ENCODE assay signal across 15 cellular contexts in the genomic region with DNA sequence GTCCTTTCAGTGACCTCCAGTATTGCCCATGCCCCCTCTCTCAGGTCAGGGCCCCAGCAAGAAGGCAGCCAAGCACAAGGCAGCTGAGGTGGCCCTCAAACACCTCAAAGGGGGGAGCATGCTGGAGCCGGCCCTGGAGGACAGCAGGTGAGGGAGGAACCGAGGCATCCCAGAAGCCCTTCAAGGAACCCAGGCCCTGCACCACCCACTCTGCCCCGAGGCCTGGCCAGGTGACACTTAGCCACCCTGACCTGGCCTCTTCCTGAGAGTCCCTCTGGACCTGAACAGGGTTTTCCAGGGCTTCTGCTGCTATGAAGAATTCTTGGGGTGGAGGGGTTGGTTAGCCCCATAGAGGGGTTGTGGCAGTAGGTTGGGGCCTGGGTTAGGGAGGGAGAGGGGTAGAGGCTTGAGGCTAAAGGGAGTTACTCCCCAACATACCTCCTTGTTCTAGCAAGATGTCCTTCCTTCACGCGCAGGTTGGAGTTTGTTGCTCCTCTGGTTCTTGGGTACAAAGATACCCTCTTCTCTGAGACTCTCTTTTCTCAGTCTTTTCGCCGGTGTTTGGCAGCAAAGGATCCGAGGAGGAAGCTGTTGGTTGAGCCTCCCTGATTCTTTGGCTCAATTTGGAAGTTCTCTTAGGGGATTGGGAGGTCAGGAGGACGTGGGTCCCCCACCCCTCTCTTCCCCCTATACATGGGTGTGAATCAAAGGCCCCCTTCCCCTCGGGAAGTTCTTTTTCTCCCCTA. TPM values are rescaled to one million over a fixed set of nuclear protein-coding genes. Genes with fewer than 3 reads are reported as not detected.
DNase-seq lines count a peak whose midpoint lies in the region; ATAC-seq, FAIRE-seq and TF ChIP-seq lines count a peak whose summit lies in the region.
"Had no signal": no experiment of that assay in that cellular context is flagged by ENCODE, and none has a peak within 500 bp of the region (broad histone marks: within the 10 kb centered on the region; RNA-seq: fewer than 3 reads in every experiment).

No MANE protein-coding gene starts in this region.

- no peaks in the 10 kb centered on the region for H3K9me3 Mint-ChIP-seq in activated CD8-positive, alpha-beta memory T cell treated with anti-CD3 and anti-CD28 coated beads, Interleukin-2, amount 10 ng/mL, durations not matched to agents 7 days and 5 days (ENCODE audit: low read depth)
- H3K9me3 Mint-ChIP-seq in activated CD8-positive, alpha-beta T cell treated with anti-CD3 and anti-CD28 coated beads, Interleukin-2, amount 10 ng/mL, durations not matched to agents 7 days and 5 days (ENCODE audit: insufficient read depth) = no peaks in the 10 kb centered on the region
- H3K9me3 Mint-ChIP-seq: endodermal cell had no signal

- H3K27ac Mint-ChIP-seq in activated CD8-positive, alpha-beta memory T cell treated with anti-CD3 and anti-CD28 coated beads, Interleukin-2, amount 10 ng/mL, durations not matched to agents 7 days and 5 days = peak overlapping the region; percentile 18
- no peak overlapping the region for H3K27ac Mint-ChIP-seq in activated CD8-positive, alpha-beta T cell treated with anti-CD3 and anti-CD28 coated beads, Interleukin-2, amount 10 ng/mL, durations not matched to agents 7 days and 5 days
- H3K27ac Mint-ChIP-seq: endodermal cell had no signal

- H3K36me3 ChIP-seq in kidney (ENCODE audit: control insufficient read depth in 1 of 2, insufficient read depth in 2 of 2, low read length in 2 of 2) (peaks cover 9 to 13% of the 10 kb centered on the region in 2 donors), thoracic aorta (no peaks in the 10 kb centered on the region)

- peaks cover 29% of the 10 kb centered on the region for H3K4me1 Mint-ChIP-seq in activated CD8-positive, alpha-beta memory T cell treated with anti-CD3 and anti-CD28 coated beads, Interleukin-2, amount 10 ng/mL, durations not matched to agents 7 days and 5 days
- peaks cover 29% of the 10 kb centered on the region for H3K4me1 Mint-ChIP-seq in activated CD8-positive, alpha-beta T cell treated with anti-CD3 and anti-CD28 coated beads, Interleukin-2, amount 10 ng/mL, durations not matched to agents 7 days and 5 days (ENCODE audit: low read depth)

- POLR2A ChIA-PET in activated CD8-positive, alpha-beta T cell treated with anti-CD3 and anti-CD28 coated beads, Interleukin-2, amount 10 ng/mL, durations not matched to agents 7 days and 5 days (lab: Charles Lee) = no interaction called here

- no peak overlapping the region for H3K9ac ChIP-seq in kidney (ENCODE audit: low read length in 2 of 2)
- H3K9ac ChIP-seq: KMS-11 had no signal

- H3K27me3 Mint-ChIP-seq in activated CD8-positive, alpha-beta memory T cell treated with anti-CD3 and anti-CD28 coated beads, Interleukin-2, amount 10 ng/mL, durations not matched to agents 7 days and 5 days = no peaks in the 10 kb centered on the region
- H3K27me3 Mint-ChIP-seq in activated CD8-positive, alpha-beta T cell treated with anti-CD3 and anti-CD28 coated beads, Interleukin-2, amount 10 ng/mL, durations not matched to agents 7 days and 5 days (ENCODE audit: low read depth) = no peaks in the 10 kb centered on the region

- peaks cover 2% of the 10 kb centered on the region for H3K36me3 Mint-ChIP-seq in activated CD8-positive, alpha-beta memory T cell treated with anti-CD3 and anti-CD28 coated beads, Interleukin-2, amount 10 ng/mL, durations not matched to agents 7 days and 5 days
- peaks cover 18% of the 10 kb centered on the region for H3K36me3 Mint-ChIP-seq in activated CD8-positive, alpha-beta T cell treated with anti-CD3 and anti-CD28 coated beads, Interleukin-2, amount 10 ng/mL, durations not matched to agents 7 days and 5 days (ENCODE audit: low read depth)

- no peak for DNase-seq in activated CD8-positive, alpha-beta memory T cell treated with anti-CD3 and anti-CD28 coated beads, Interleukin-2, amount 10 ng/mL, durations not matched to agents 7 days and 5 days
- DNase-seq in activated CD8-positive, alpha-beta memory T cell treated with anti-CD3 and anti-CD28 coated beads, Interleukin-2, amount 50 U/mL, for 48 hours = no peak
- no peak for DNase-seq in activated CD8-positive, alpha-beta T cell treated with anti-CD3 and anti-CD28 coated beads, Interleukin-2, amount 10 ng/mL, durations not matched to agents 7 days and 5 days
- peak; percentile 79 for DNase-seq in kidney
- no peak for DNase-seq in thoracic aorta (ENCODE audit: low spot score)
- DNase-seq in NCI-H1694 treated with DMSO at 0.1 percent for 48 hours (lab: John Stamatoyannopoulos, UW) = no peak
- DNase-seq in DMS 273 (lab: John Stamatoyannopoulos, UW; ENCODE audit: unreplicated experiment) = no peak
- DNase-seq: activated CD4-positive, CD25-positive, alpha-beta regulatory T cell; endodermal cell; GF-D8 had no signal

- peak overlapping the region in 1 of 2 donors; percentile 32 for H3K27ac ChIP-seq in kidney (ENCODE audit: low read depth in 2 of 2, low read length in 2 of 2)
- peak overlapping the region; percentile 98 to 99 for H3K27ac ChIP-seq in thoracic aorta

- no peak overlapping the region for H3K4me3 Mint-ChIP-seq in activated CD8-positive, alpha-beta memory T cell treated with anti-CD3 and anti-CD28 coated beads, Interleukin-2, amount 10 ng/mL, durations not matched to agents 7 days and 5 days
- peak overlapping the region; percentile 28 for H3K4me3 Mint-ChIP-seq in activated CD8-positive, alpha-beta T cell treated with anti-CD3 and anti-CD28 coated beads, Interleukin-2, amount 10 ng/mL, durations not matched to agents 7 days and 5 days

- intact Hi-C loops in kidney (cut with DNase I) = no loop called here

- H3K4me1 ChIP-seq in kidney (ENCODE audit: control insufficient read depth in 1 of 2, insufficient read depth in 1 of 2, low read depth in 1 of 2, low read length in 2 of 2) (peaks cover 11 to 26% of the 10 kb centered on the region in 2 donors), thoracic aorta (ENCODE audit: control insufficient read depth in 1 of 2, low read depth in 2 of 2) (peaks cover 34 to 77% of the 10 kb centered on the region in 2 donors)

- H3K9me3 ChIP-seq in kidney (ENCODE audit: control insufficient read depth in 1 of 2, low read length in 2 of 2) (no peaks in the 10 kb centered on the region), thoracic aorta (no peaks in the 10 kb centered on the region)
- H3K9me3 ChIP-seq: neutrophil had no signal

- ATAC-seq in activated CD8-positive, alpha-beta memory T cell treated with anti-CD3 and anti-CD28 coated beads, Interleukin-2, amount 10 ng/mL, durations not matched to agents 7 days and 5 days = no peak
- no peak for ATAC-seq in activated CD8-positive, alpha-beta T cell treated with anti-CD3 and anti-CD28 coated beads, Interleukin-2, amount 10 ng/mL, durations not matched to agents 7 days and 5 days
- ATAC-seq in thoracic aorta (ENCODE audit: insufficient number of reproducible peaks, low FRiP score, low read depth) = no peak
- ATAC-seq in GM19452 (IDR thresholded peaks at IDR 0.05; ENCODE audit: unreplicated experiment) = no peak

- no peaks in the 10 kb centered on the region for H3K27me3 ChIP-seq in thoracic aorta (replicated peaks; ENCODE audit: insufficient read depth)

- no peak overlapping the region for H3K4me3 ChIP-seq in kidney (ENCODE audit: low read length in 2 of 2)
- peak overlapping the region; percentile 87 for H3K4me3 ChIP-seq in thoracic aorta

- TF ChIP-seq CTCF in kidney (IDR thresholded peaks at IDR 0.05; ENCODE audit: borderline replicate concordance, extremely low read depth, insufficient read depth) = no peak
- TF ChIP-seq CTCF in thoracic aorta (IDR thresholded peaks at IDR 0.05) = no peak

- CTCF ChIA-PET in activated CD8-positive, alpha-beta memory T cell treated with anti-CD3 and anti-CD28 coated beads, Interleukin-2, amount 10 ng/mL, durations not matched to agents 7 days and 5 days (lab: Charles Lee) = interaction anchor here (0.6 to 1.2 kb wide), 2 partner anchors 12 to 28 kb away, joined by 3 read pairs; no protein-coding TSS in a partner anchor
- CTCF ChIA-PET in activated CD8-positive, alpha-beta T cell treated with anti-CD3 and anti-CD28 coated beads, Interleukin-2, amount 10 ng/mL, durations not matched to agents 7 days and 5 days (lab: Charles Lee) = interaction anchor here (1.1 to 2.5 kb wide), 2 partner anchors 41 to 150 kb away, joined by 3 to 15 read pairs; no protein-coding TSS in a partner anchor

- FAIRE-seq in kidney (lab: Jason Lieb, UNC) = no peak
- FAIRE-seq: RCC 7860 had no signal

RNA-seq across cellular contexts. Expression of a gene that starts 2.1 kb away (rescaled TPM):
- total RNA-seq in activated CD8-positive, alpha-beta memory T cell treated with anti-CD3 and anti-CD28 coated beads, Interleukin-2, amount 10 ng/mL, durations not matched to agents 7 days and 5 days = 10 to 100 TPM; 29.7 to 38.7 TPM
- 10 to 100 TPM; 30.3 to 36.9 TPM for total RNA-seq in activated CD8-positive, alpha-beta T cell treated with anti-CD3 and anti-CD28 coated beads, Interleukin-2, amount 10 ng/mL, durations not matched to agents 7 days and 5 days
- total RNA-seq in kidney = 32.5 TPM
- 36.3 TPM for polyA plus RNA-seq in kidney (ENCODE audit: insufficient read depth, low read depth, low replicate concordance)
- total RNA-seq in thoracic aorta = 10 to 100 TPM; 14.2 to 27.7 TPM

RNA-seq across cellular contexts. Expression of a gene that starts 3.9 kb away (rescaled TPM):
- total RNA-seq in activated CD8-positive, alpha-beta memory T cell treated with anti-CD3 and anti-CD28 coated beads, Interleukin-2, amount 10 ng/mL, durations not matched to agents 7 days and 5 days = 10 to 100 TPM; 19.1 to 19.3 TPM
- total RNA-seq in activated CD8-positive, alpha-beta T cell treated with anti-CD3 and anti-CD28 coated beads, Interleukin-2, amount 10 ng/mL, durations not matched to agents 7 days and 5 days = 10 to 100 TPM; 22.7 to 22.9 TPM
- total RNA-seq in kidney (21.8 TPM), thoracic aorta (10 to 100 TPM; 27.9 to 36.8 TPM)
- polyA plus RNA-seq in kidney (ENCODE audit: insufficient read depth, low read depth, low replicate concordance) = 15.2 TPM

RNA-seq across cellular contexts. Expression of a gene that starts 4.1 kb away (rescaled TPM):
- total RNA-seq in activated CD8-positive, alpha-beta memory T cell treated with anti-CD3 and anti-CD28 coated beads, Interleukin-2, amount 10 ng/mL, durations not matched to agents 7 days and 5 days = not detected
- total RNA-seq in activated CD8-positive, alpha-beta T cell treated with anti-CD3 and anti-CD28 coated beads, Interleukin-2, amount 10 ng/mL, durations not matched to agents 7 days and 5 days = not detected
- total RNA-seq in kidney (not detected), thoracic aorta (1 to 10 TPM in 1 of 2 donors, not detected in 1; 9.1 TPM)
- 1.3 TPM for polyA plus RNA-seq in kidney (ENCODE audit: insufficient read depth, low read depth, low replicate concordance)
- total RNA-seq: endodermal cell, urinary bladder had no signal
- polyA plus RNA-seq: urinary bladder had no signal

RNA-seq across cellular contexts. Expression of a gene that starts 51.3 kb away (rescaled TPM):
- 100 to 1,000 TPM; 721 to 867 TPM for total RNA-seq in activated CD8-positive, alpha-beta memory T cell treated with anti-CD3 and anti-CD28 coated beads, Interleukin-2, amount 10 ng/mL, durations not matched to agents 7 days and 5 days
- 100 to 1,000 TPM; 813 to 836 TPM for total RNA-seq in activated CD8-positive, alpha-beta T cell treated with anti-CD3 and anti-CD28 coated beads, Interleukin-2, amount 10 ng/mL, durations not matched to agents 7 days and 5 days
- 732 TPM for total RNA-seq in kidney
- polyA plus RNA-seq in kidney (ENCODE audit: insufficient read depth, low read depth, low replicate concordance) = 597 TPM
- 100 to 1,000 TPM; 326 to 466 TPM for total RNA-seq in thoracic aorta
